28 cellular contexts compared by ENCODE assay signal in genomic region chr17:46124695-46125592, GRCh38.
DNase-seq lines count a peak whose midpoint lies in the region; ATAC-seq, FAIRE-seq and TF ChIP-seq lines count a peak whose summit lies in the region.
"Had no signal": no experiment of that assay in that cellular context is flagged by ENCODE, and none has a peak within 500 bp of the region (broad histone marks: within the 10 kb centered on the region; RNA-seq: fewer than 3 reads in every experiment).

No MANE protein-coding gene starts in this region.

- peaks cover 9% of the 10 kb centered on the region for H3F3A ChIP-seq in neural progenitor cell (ENCODE audit: low read depth)

- H3K27ac ChIP-seq in small intestine (ENCODE audit: low read depth in 1 of 2, low read length in 1 of 2), result peak overlapping the region in 1 of 2 donors; percentile 39
- H3K27ac ChIP-seq in neural progenitor cell, result no peak overlapping the region
- H3K27ac ChIP-seq: breast epithelium, RWPE1, transverse colon had no signal

- H3K36me3 Mint-ChIP-seq in activated naive CD4-positive, alpha-beta T cell treated with anti-CD3 and anti-CD28 coated beads, Interleukin-2, amount 50 U/mL, for 24 hours, result peaks cover 12% of the 10 kb centered on the region
- peaks cover under 1% of the 10 kb centered on the region for H3K36me3 Mint-ChIP-seq in activated naive CD4-positive, alpha-beta T cell treated with anti-CD3 and anti-CD28 coated beads for 36 hours (ENCODE audit: low read depth)
- no peaks in the 10 kb centered on the region for H3K36me3 Mint-ChIP-seq in immature natural killer cell
- peaks cover 31% of the 10 kb centered on the region for H3K36me3 Mint-ChIP-seq in neural progenitor cell

- DNase-seq in activated naive CD4-positive, alpha-beta T cell treated with anti-CD3 and anti-CD28 coated beads for 36 hours, result no peak
- DNase-seq in OCI-M1 (lab: John Stamatoyannopoulos, UW) (peak; percentile 57), immature natural killer cell (no peak), small intestine (peak; percentile 24), neural progenitor cell (ENCODE audit: low spot score) (no peak)
- no peak for DNase-seq in activated CD8-positive, alpha-beta memory T cell treated with anti-CD3 and anti-CD28 coated beads, Interleukin-2, amount 50 U/mL, for 48 hours
- DNase-seq: activated CD8-positive, alpha-beta memory T cell treated with anti-CD3 and anti-CD28 coated beads for 24 hours; activated gamma-delta T cell treated with Interleukin-2 at 50 U/mL for 16 hours; activated T-cell treated with anti-CD3 and anti-CD28 coated beads, Interleukin-2, amount 50 U/mL, for 1 hour; DMS153; effector CD8-positive, alpha-beta T cell; heart left ventricle; mammary epithelial cell; MM.1S; NCI-H1417; NCI-H2029 treated with DMSO at 0.1 percent for 48 hours; NCI-H69; stimulated activated CD4-positive, alpha-beta T cell treated with anti-CD3 and anti-CD28 coated beads, Interleukin-1b, Interleukin-23, amount 100 ng/mL, for 48 hours; stimulated activated CD8-positive, alpha-beta memory T cell treated with anti-CD3 and anti-CD28 coated beads, Interleukin-4, amount 100 ng/mL, for 48 hours; transverse colon had no signal

- peaks cover 99% of the 10 kb centered on the region for H3K79me2 ChIP-seq in neural progenitor cell (ENCODE audit: low read depth)

- no peak for ATAC-seq in GM21423 (IDR thresholded peaks at IDR 0.05; ENCODE audit: unreplicated experiment)
- ATAC-seq: heart left ventricle, SK-N-SH treated with all-trans-retinoic acid at 6 μM for 48 hours had no signal

- no peak for TF ChIP-seq CTCF in neural progenitor cell (IDR thresholded peaks at IDR 0.05)

- no peak overlapping the region for H2AFZ ChIP-seq in neural progenitor cell (replicated peaks)

- H3K9me3 Mint-ChIP-seq in activated naive CD4-positive, alpha-beta T cell treated with anti-CD3 and anti-CD28 coated beads, Interleukin-2, amount 50 U/mL, for 24 hours, result no peaks in the 10 kb centered on the region
- no peaks in the 10 kb centered on the region for H3K9me3 Mint-ChIP-seq in activated naive CD4-positive, alpha-beta T cell treated with anti-CD3 and anti-CD28 coated beads for 36 hours
- H3K9me3 Mint-ChIP-seq in immature natural killer cell (no peaks in the 10 kb centered on the region), neural progenitor cell (no peaks in the 10 kb centered on the region)
- H3K9me3 Mint-ChIP-seq: T-helper 2 cell treated with Interferon-gamma antibody and Interleukin-4, amounts not matched to agents 5 μg/mL and 100 μg/mL, for 36 hours had no signal

- H3K4me1 ChIP-seq in small intestine (ENCODE audit: control insufficient read depth in 2 of 2, insufficient read depth in 1 of 2, low read depth in 1 of 2, low read length in 1 of 2), result peaks cover 0 to 18% of the 10 kb centered on the region in 2 donors
- H3K4me1 ChIP-seq in neural progenitor cell, result peaks cover 34% of the 10 kb centered on the region

- peak overlapping the region; percentile 2 for H3K4me3 Mint-ChIP-seq in activated naive CD4-positive, alpha-beta T cell treated with anti-CD3 and anti-CD28 coated beads, Interleukin-2, amount 50 U/mL, for 24 hours
- H3K4me3 Mint-ChIP-seq in activated naive CD4-positive, alpha-beta T cell treated with anti-CD3 and anti-CD28 coated beads for 36 hours, result no peak overlapping the region
- H3K4me3 Mint-ChIP-seq in immature natural killer cell (peak overlapping the region in 2 of 5 donors; percentile 3 to 48), neural progenitor cell (no peak overlapping the region)
- H3K4me3 Mint-ChIP-seq: T-helper 2 cell treated with Interferon-gamma antibody and Interleukin-4, amounts not matched to agents 5 μg/mL and 100 μg/mL, for 36 hours had no signal

- CTCF ChIA-PET in activated naive CD4-positive, alpha-beta T cell treated with anti-CD3 and anti-CD28 coated beads for 36 hours (lab: Charles Lee), result no interaction called here

- peaks cover 95% of the 10 kb centered on the region for H3K4me1 Mint-ChIP-seq in activated naive CD4-positive, alpha-beta T cell treated with anti-CD3 and anti-CD28 coated beads, Interleukin-2, amount 50 U/mL, for 24 hours
- peaks cover 90% of the 10 kb centered on the region for H3K4me1 Mint-ChIP-seq in activated naive CD4-positive, alpha-beta T cell treated with anti-CD3 and anti-CD28 coated beads for 36 hours (ENCODE audit: low read depth)
- peaks cover 91 to 98% of the 10 kb centered on the region in 2 donors for H3K4me1 Mint-ChIP-seq in immature natural killer cell
- peaks cover 28% of the 10 kb centered on the region for H3K4me1 Mint-ChIP-seq in neural progenitor cell

- peak overlapping the region; percentile 65 for H3K27ac Mint-ChIP-seq in activated naive CD4-positive, alpha-beta T cell treated with anti-CD3 and anti-CD28 coated beads, Interleukin-2, amount 50 U/mL, for 24 hours
- no peak overlapping the region for H3K27ac Mint-ChIP-seq in activated naive CD4-positive, alpha-beta T cell treated with anti-CD3 and anti-CD28 coated beads for 36 hours
- H3K27ac Mint-ChIP-seq in immature natural killer cell, result peak overlapping the region in 4 of 6 donors; percentile 4 to 77 (median 22)
- H3K27ac Mint-ChIP-seq in neural progenitor cell, result no peak overlapping the region
- H3K27ac Mint-ChIP-seq: T-helper 2 cell treated with Interferon-gamma antibody and Interleukin-4, amounts not matched to agents 5 μg/mL and 100 μg/mL, for 36 hours had no signal

- H3K4me3 ChIP-seq in small intestine (ENCODE audit: low read depth in 1 of 2, low read length in 2 of 2) (no peak overlapping the region), neural progenitor cell (no peak overlapping the region)
- H3K4me3 ChIP-seq: breast epithelium, heart left ventricle, transverse colon had no signal

- H3K27me3 Mint-ChIP-seq in activated naive CD4-positive, alpha-beta T cell treated with anti-CD3 and anti-CD28 coated beads, Interleukin-2, amount 50 U/mL, for 24 hours, result no peaks in the 10 kb centered on the region
- H3K27me3 Mint-ChIP-seq in activated naive CD4-positive, alpha-beta T cell treated with anti-CD3 and anti-CD28 coated beads for 36 hours (ENCODE audit: low read depth), result no peaks in the 10 kb centered on the region
- peaks cover 0 to 3% (median 2%) of the 10 kb centered on the region in 3 donors for H3K27me3 Mint-ChIP-seq in immature natural killer cell (ENCODE audit: low read depth in 3 of 3)
- peaks cover 2% of the 10 kb centered on the region for H3K27me3 Mint-ChIP-seq in neural progenitor cell (ENCODE audit: insufficient read depth, low read depth)

- no peaks in the 10 kb centered on the region for H3K27me3 ChIP-seq in small intestine (ENCODE audit: control insufficient read depth in 2 of 2, insufficient read depth in 2 of 2, low read length in 2 of 2)
- H3K27me3 ChIP-seq in neural progenitor cell, result no peaks in the 10 kb centered on the region
- H3K27me3 ChIP-seq: breast epithelium, heart left ventricle, transverse colon had no signal

- no peaks in the 10 kb centered on the region for H3K36me3 ChIP-seq in small intestine (ENCODE audit: control insufficient read depth in 2 of 2, insufficient read depth in 2 of 2, low read length in 2 of 2)
- H3K36me3 ChIP-seq in neural progenitor cell, result no peaks in the 10 kb centered on the region
- H3K36me3 ChIP-seq: breast epithelium, transverse colon had no signal

- H3K9ac ChIP-seq in neural progenitor cell, result no peak overlapping the region

- intact Hi-C loops in activated naive CD4-positive, alpha-beta T cell treated with anti-CD3 and anti-CD28 coated beads for 36 hours (cut with micrococcal nuclease), result loop anchor here (5.0 kb wide), 1 partner anchor 32 kb away; no protein-coding TSS in a partner anchor

- no peaks in the 10 kb centered on the region for H3K9me3 ChIP-seq in small intestine (ENCODE audit: control insufficient read depth, low read depth)
- no peaks in the 10 kb centered on the region for H3K9me3 ChIP-seq in neural progenitor cell (ENCODE audit: low read depth)
- H3K9me3 ChIP-seq: breast epithelium, heart left ventricle, transverse colon had no signal

- H3K4me2 ChIP-seq in neural progenitor cell, result no peak overlapping the region

- WGBS in small intestine, 3 donors, result 83 to 90% (median 88%) methylated on average over 7 of the region's 7 CpGs

- peaks cover 98% of the 10 kb centered on the region for H4K20me1 ChIP-seq in neural progenitor cell (ENCODE audit: low read depth)

- FAIRE-seq in small intestine (lab: Jason Lieb, UNC), result no peak
- FAIRE-seq: colon, H54 had no signal

Comparison
In these comparisons a context has a peak if more than half of its experiments do, and no peak if none do; other contexts are left out.
1. H3K27ac Mint-ChIP-seq: peak in activated naive CD4-positive, alpha-beta T cell treated with anti-CD3 and anti-CD28 coated beads, Interleukin-2, amount 50 U/mL, for 24 hours (single experiment) and immature natural killer cell (4 of 6); none in activated naive CD4-positive, alpha-beta T cell treated with anti-CD3 and anti-CD28 coated beads for 36 hours (single experiment) and neural progenitor cell (single experiment).
2. DNase-seq: peak in OCI-M1 (single experiment) and small intestine (single experiment); none in activated naive CD4-positive, alpha-beta T cell treated with anti-CD3 and anti-CD28 coated beads for 36 hours (single experiment), immature natural killer cell (0 of 3), activated CD8-positive, alpha-beta memory T cell treated with anti-CD3 and anti-CD28 coated beads, Interleukin-2, amount 50 U/mL, for 48 hours (single experiment) and neural progenitor cell (single experiment).